21 cellular contexts compared by ENCODE assay signal in the genomic region with DNA sequence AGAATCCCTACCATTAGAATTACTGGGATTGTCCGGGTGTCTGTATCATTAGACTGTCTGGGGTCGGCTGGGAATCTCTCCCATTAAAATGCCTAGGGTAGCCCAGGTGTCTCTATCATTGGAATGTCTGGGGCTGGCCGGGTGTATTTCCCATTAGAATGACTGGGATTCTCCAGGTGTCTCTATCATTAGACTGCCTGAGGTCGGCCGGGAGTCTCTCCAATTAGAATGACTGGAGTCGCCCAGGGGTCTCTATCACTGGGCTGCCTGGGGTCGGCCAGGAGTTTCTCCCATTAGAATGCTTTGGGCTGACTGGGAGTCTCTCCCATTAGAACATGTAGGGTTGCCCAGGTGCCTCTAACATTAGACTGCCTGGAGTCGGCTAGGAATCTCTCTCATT.
"Had no signal": no experiment of that assay in that cellular context is flagged by ENCODE, and none has a peak within 500 bp of the region (broad histone marks: within the 10 kb centered on the region; RNA-seq: fewer than 3 reads in every experiment).

No MANE protein-coding gene starts in this region.

- H3K27ac ChIP-seq: SJSA1, SK-N-MC had no signal

- H3K36me3 ChIP-seq: MG63, SJSA1 had no signal

- DNase-seq: IMR-90, Karpas-422, KG1, MG63, NCI-H1092, NCI-H1417 treated with DMSO at 0.1 percent for 48 hours, NCI-H146, NCI-H1694 treated with DMSO at 0.1 percent for 48 hours, NCI-H1930, NCI-H2081, NCI-H2107, NCI-H2227 treated with DMSO at 0.1 percent for 48 hours, NCI-H524, NCI-H69, NCI-H774, Right ventricle myocardium superior, RPMI8226, SIG-M5 had no signal

- ATAC-seq: HepG2 had no signal

- H3K4me1 ChIP-seq: SJSA1 had no signal

- H3K9me3 ChIP-seq: MG63, SJSA1 had no signal

- H3K27me3 ChIP-seq: MG63, SJSA1 had no signal

- H3K4me3 ChIP-seq: MG63, SJSA1, SK-N-MC had no signal
